ENCODE assay signal across 33 cellular contexts in the genomic region with DNA sequence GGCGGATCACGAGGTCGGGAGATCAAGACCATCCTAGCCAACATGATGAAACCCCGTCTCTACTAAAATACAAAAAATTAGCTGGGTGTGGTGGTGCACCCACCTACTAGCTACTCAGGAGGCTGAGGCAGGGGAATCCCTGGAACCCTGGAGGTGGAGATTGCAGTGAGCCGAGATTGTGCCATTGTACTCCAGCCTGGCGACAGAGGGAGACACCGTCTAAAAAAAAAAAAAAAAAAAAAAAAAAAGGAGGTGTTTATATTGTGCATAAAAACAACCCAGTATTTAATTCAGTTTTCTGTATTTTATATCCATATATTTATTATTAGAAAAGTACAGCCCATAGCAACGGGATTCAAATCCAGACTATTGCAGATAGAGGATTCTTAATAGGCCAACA.
DNase-seq lines count a peak whose midpoint lies in the region; ATAC-seq, FAIRE-seq and TF ChIP-seq lines count a peak whose summit lies in the region.
"Had no signal": no experiment of that assay in that cellular context is flagged by ENCODE, and none has a peak within 500 bp of the region (broad histone marks: within the 10 kb centered on the region; RNA-seq: fewer than 3 reads in every experiment).

No MANE protein-coding gene starts in this region.

- H3K27ac ChIP-seq in SJSA1 (peak overlapping the region; percentile 60), dorsolateral prefrontal cortex (peak overlapping the region in 39 of 59 donors; percentile 0 to 87 (median 56))
- H3K27ac ChIP-seq: 22Rv1; A549; BLaER1; BLaER1 treated with 17β-estradiol and CSF1 and Interleukin-3, amounts not matched to agents 10 nM and 100 nM; C4-2B had no signal

- no peak overlapping the region for H3K4me3 ChIP-seq in SJSA1
- H3K4me3 ChIP-seq in dorsolateral prefrontal cortex: peak overlapping the region in 2 of 59 donors; percentile 24 to 57
- H3K4me3 ChIP-seq: A549; BLaER1; BLaER1 treated with 17β-estradiol and CSF1 and Interleukin-3, amounts not matched to agents 10 nM and 100 nM had no signal

- no peaks in the 10 kb centered on the region for H3K9me3 ChIP-seq in SJSA1 (replicated peaks)
- H3K9me3 ChIP-seq: A549, BE2C, BLaER1, Caco-2 had no signal

- peak; percentile 6 for FAIRE-seq in frontal cortex (lab: Jason Lieb, UNC)
- FAIRE-seq: A204.1, A549, D721Med had no signal

- peaks cover 19% of the 10 kb centered on the region for H3K4me1 ChIP-seq in SJSA1 (replicated peaks)
- H3K4me1 ChIP-seq: A549; BE2C; BLaER1; BLaER1 treated with 17β-estradiol and CSF1 and Interleukin-3, amounts not matched to agents 10 nM and 100 nM; Caco-2 had no signal

- intact Hi-C loops in dorsolateral prefrontal cortex (cut with DNase I): loop anchor here in 1 of 2 donors (5.0 kb wide), 1 partner anchor 120 kb away; no protein-coding TSS in a partner anchor

- TF ChIP-seq CTCF in dorsolateral prefrontal cortex (IDR thresholded peaks at IDR 0.05 in 54 of 56, conservative IDR thresholded peaks at IDR 0.05 in 2 of 56; ENCODE audit: low read depth in 1 of 56, partially characterized antibody in 56 of 56): peak in 42 of 56 donors; percentile 6 to 61 (median 31)

- H3K36me3 ChIP-seq in SJSA1: no peaks in the 10 kb centered on the region
- H3K36me3 ChIP-seq: BE2C; BLaER1; BLaER1 treated with 17β-estradiol and CSF1 and Interleukin-3, amounts not matched to agents 10 nM and 100 nM had no signal

- ATAC-seq in GM19463 (IDR thresholded peaks at IDR 0.05; ENCODE audit: unreplicated experiment): no peak
- ATAC-seq: A549; CD8-positive, alpha-beta T cell had no signal

- H3K27me3 ChIP-seq in SJSA1 (replicated peaks) (no peaks in the 10 kb centered on the region), dorsolateral prefrontal cortex (no peaks in the 10 kb centered on the region)
- H3K27me3 ChIP-seq: BE2C; BLaER1; BLaER1 treated with 17β-estradiol and CSF1 and Interleukin-3, amounts not matched to agents 10 nM and 100 nM had no signal

- DNase-seq in SJSA1 (ENCODE audit: low read depth in 1 of 2, low spot score in 2 of 2) (no peak), dorsolateral prefrontal cortex (no peak), frontal cortex (ENCODE audit: low spot score in 2 of 2) (no peak), kidney glomerular epithelial cell (lab: John Stamatoyannopoulos, UW) (no peak)
- DNase-seq in stimulated activated CD4-positive, alpha-beta T cell treated with anti-CD3 and anti-CD28 coated beads, Interleukin-1b, Interleukin-23, amount 100 ng/mL, for 48 hours: no peak
- DNase-seq: 8988T; ACHN; AML-193; BE2C; C1 segment of cervical spinal cord; Caco-2; Calu3; CD4-positive, alpha-beta memory T cell; CD4-positive, alpha-beta T cell; CD4-positive, CD25-positive, alpha-beta regulatory T cell; CD8-positive, alpha-beta memory T cell; CD8-positive, alpha-beta T cell; COR-L47; DMS 273 treated with DMSO at 0.1 percent for 48 hours; DMS153; DMS53; DMS79; DMS79 treated with DMSO at 0.1 percent for 48 hours; DND-41; EL had no signal
